ENCODE assay signal across 24 cellular contexts in the genomic region with DNA sequence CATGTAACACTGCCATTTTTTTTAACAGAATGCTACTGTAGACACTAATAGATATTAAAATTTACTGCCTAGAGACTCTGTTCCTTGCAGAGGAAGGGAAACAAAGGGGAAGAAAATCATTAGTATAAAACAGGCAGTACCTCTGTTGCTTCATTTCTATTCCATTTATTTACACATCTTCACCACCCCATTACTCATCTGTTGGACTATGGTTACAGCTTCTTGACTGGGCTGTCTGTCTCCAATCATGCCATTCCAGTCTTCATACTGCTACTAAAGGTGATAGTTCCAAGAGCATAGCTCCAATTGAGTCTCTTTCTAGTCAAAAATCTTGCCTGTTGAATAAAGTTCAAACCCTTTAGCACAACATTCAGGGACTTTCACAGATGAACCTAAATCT. TPM values are rescaled to one million over a fixed set of nuclear protein-coding genes. Genes with fewer than 3 reads are reported as not detected.
DNase-seq lines count a peak whose midpoint lies in the region; ATAC-seq and TF ChIP-seq lines count a peak whose summit lies in the region.
"Had no signal": no experiment of that assay in that cellular context is flagged by ENCODE, and none has a peak within 500 bp of the region (broad histone marks: within the 10 kb centered on the region; RNA-seq: fewer than 3 reads in every experiment).

No MANE protein-coding gene starts in this region.

- CTCF ChIA-PET in MCF 10A (lab: Yijun Ruan, JAX) (interaction anchor here (0.5 to 2.4 kb wide), 14 partner anchors 10 to 1561 kb away, joined by 3 to 10 read pairs (median 4); no protein-coding TSS in a partner anchor), PC-3 (lab: Charles Lee) (interaction anchor here (0.7 to 0.9 kb wide), 2 partner anchors 57 to 128 kb away, joined by 3 read pairs; no protein-coding TSS in a partner anchor)

- peak overlapping the region; percentile 2; the same call in 1 of the 2 replicates for H3K4me2 ChIP-seq in PC-3 (ENCODE audit: low read length)
- H3K4me2 ChIP-seq: KMS-11 had no signal

- POLR2A ChIA-PET in MCF 10A (lab: Yijun Ruan, JAX) = interaction anchor here (0.7 to 1.8 kb wide), 5 partner anchors 11 to 228 kb away, joined by 3 to 5 read pairs (median 5); no protein-coding TSS in a partner anchor
- POLR2A ChIA-PET in PC-3 (lab: Charles Lee; ENCODE audit: unreplicated experiment) = interaction anchor here (0.6 to 0.8 kb wide), 2 partner anchors 13 to 16 kb away, joined by 3 to 7 read pairs; no protein-coding TSS in a partner anchor

- H3K27me3 ChIP-seq in breast epithelium = no peaks in the 10 kb centered on the region
- peaks cover 37% of the 10 kb centered on the region for H3K27me3 ChIP-seq in PC-3 (ENCODE audit: low read length)
- H3K27me3 ChIP-seq: SJCRH30 had no signal

- no peak overlapping the region for H3K27ac ChIP-seq in breast epithelium
- no peak overlapping the region for H3K27ac ChIP-seq in PC-3 (ENCODE audit: low read length)
- H3K27ac ChIP-seq: 22Rv1, C4-2B, KMS-11, RWPE1, SJCRH30 had no signal

- no peaks in the 10 kb centered on the region for H3K4me1 ChIP-seq in breast epithelium
- H3K4me1 ChIP-seq in PC-3 (ENCODE audit: insufficient read depth, low read length) = peaks cover 6% of the 10 kb centered on the region
- H3K4me1 ChIP-seq: SJCRH30 had no signal

- no peak overlapping the region for H3K9ac ChIP-seq in PC-3 (ENCODE audit: low read length)
- H3K9ac ChIP-seq: KMS-11 had no signal

- no peaks in the 10 kb centered on the region for H4K20me1 ChIP-seq in PC-3 (ENCODE audit: low read length)

- ATAC-seq in PC-3 = peak; percentile 98
- no peak for ATAC-seq in stimulated activated memory B cell treated with anti-CD40 and anti-IgM and Interleukin-4, amounts not matched to agents 10 μg/mL and 1 μg/mL and 100 μg/mL, for 72 hours
- ATAC-seq: HCT116 had no signal

- no peaks in the 10 kb centered on the region for H3K9me3 ChIP-seq in breast epithelium
- H3K9me3 ChIP-seq in PC-3 (ENCODE audit: low read length) = no peaks in the 10 kb centered on the region
- H3K9me3 ChIP-seq: SJCRH30 had no signal

- peak overlapping the region; percentile 63 for H3K27ac Mint-ChIP-seq in MCF 10A (ENCODE audit: low read depth, unreplicated experiment)
- H3K27ac Mint-ChIP-seq in endothelial cell (ENCODE audit: unreplicated experiment) = peak overlapping the region; percentile 11
- peak overlapping the region; percentile 38 for H3K27ac Mint-ChIP-seq in stimulated activated memory B cell treated with anti-CD40 and anti-IgM and Interleukin-4, amounts not matched to agents 10 μg/mL and 1 μg/mL and 100 μg/mL, for 72 hours

- no peaks in the 10 kb centered on the region for H3F3A ChIP-seq in PC-3 (ENCODE audit: low read length, unreplicated experiment)

- H3K4me1 Mint-ChIP-seq in MCF 10A (ENCODE audit: insufficient read depth, unreplicated experiment) = peaks cover 10% of the 10 kb centered on the region
- peaks cover 8% of the 10 kb centered on the region for H3K4me1 Mint-ChIP-seq in endothelial cell (ENCODE audit: unreplicated experiment)
- no peaks in the 10 kb centered on the region for H3K4me1 Mint-ChIP-seq in stimulated activated memory B cell treated with anti-CD40 and anti-IgM and Interleukin-4, amounts not matched to agents 10 μg/mL and 1 μg/mL and 100 μg/mL, for 72 hours

- H3K36me3 ChIP-seq in breast epithelium = no peaks in the 10 kb centered on the region
- peaks cover 28% of the 10 kb centered on the region for H3K36me3 ChIP-seq in PC-3 (ENCODE audit: low read depth, low read length)

- H3K9me3 Mint-ChIP-seq in MCF 10A (ENCODE audit: unreplicated experiment) (no peaks in the 10 kb centered on the region), endothelial cell (ENCODE audit: unreplicated experiment) (no peaks in the 10 kb centered on the region)
- no peaks in the 10 kb centered on the region for H3K9me3 Mint-ChIP-seq in stimulated activated memory B cell treated with anti-CD40 and anti-IgM and Interleukin-4, amounts not matched to agents 10 μg/mL and 1 μg/mL and 100 μg/mL, for 72 hours

- peaks cover 99% of the 10 kb centered on the region for H3K36me3 Mint-ChIP-seq in MCF 10A (ENCODE audit: insufficient read depth, unreplicated experiment)
- H3K36me3 Mint-ChIP-seq in endothelial cell (ENCODE audit: low read depth, unreplicated experiment) = peaks cover 35% of the 10 kb centered on the region
- H3K36me3 Mint-ChIP-seq in stimulated activated memory B cell treated with anti-CD40 and anti-IgM and Interleukin-4, amounts not matched to agents 10 μg/mL and 1 μg/mL and 100 μg/mL, for 72 hours = no peaks in the 10 kb centered on the region

- H3K79me2 ChIP-seq in PC-3 (ENCODE audit: low read length) = no peaks in the 10 kb centered on the region

- no TSS peak for BruUV-seq in MCF 10A (replicated peaks; lab: Mats Ljungman, UMichigan)
- no TSS peak for BruUV-seq in PC-3 (replicated peaks; lab: Mats Ljungman, UMichigan)

- DNase-seq in MCF 10A (ENCODE audit: unreplicated experiment) = no peak
- no peak for DNase-seq in breast epithelium (ENCODE audit: low spot score in 2 of 2)
- peak; percentile 73 for DNase-seq in PC-3
- no peak for DNase-seq in endothelial cell (ENCODE audit: low spot score)
- DNase-seq in NCI-H1417 (lab: John Stamatoyannopoulos, UW) = no peak
- DNase-seq in NCI-H69 (lab: John Stamatoyannopoulos, UW) = no peak
- DNase-seq in hypothalamus (lab: John Stamatoyannopoulos, UW) = no peak
- DNase-seq: DMS53, GDM1, IMR-90, NCI-H1048, NCI-H1436, NCI-H1930, NCI-H2227 treated with DMSO at 0.1 percent for 48 hours, NCI-H524, NCI-H82, SJCRH30 had no signal

- TF ChIP-seq CTCF in MCF 10A (IDR thresholded peaks at IDR 0.05; ENCODE audit: unreplicated experiment) (no peak), breast epithelium (IDR thresholded peaks at IDR 0.05) (no peak), PC-3 (conservative IDR thresholded peaks at IDR 0.05; ENCODE audit: low read depth, low read length) (no peak), endothelial cell (IDR thresholded peaks at IDR 0.05; ENCODE audit: unreplicated experiment) (no peak)

- H3K4me3 ChIP-seq in breast epithelium = no peak overlapping the region
- H3K4me3 ChIP-seq in PC-3 (ENCODE audit: low read length) = no peak overlapping the region
- H3K4me3 ChIP-seq: SJCRH30 had no signal

- intact Hi-C loops in MCF 10A (cut with micrococcal nuclease) (no loop called here), breast epithelium (cut with DNase I; ENCODE audit: low total_unique reads) (no loop called here), PC-3 (cut with micrococcal nuclease) (no loop called here)

- no peaks in the 10 kb centered on the region for H3K9me2 ChIP-seq in PC-3 (replicated peaks; ENCODE audit: low read length)

- no peak overlapping the region for H2AFZ ChIP-seq in PC-3 (ENCODE audit: low read length)

- H3K4me3 Mint-ChIP-seq in MCF 10A (ENCODE audit: unreplicated experiment) (no peak overlapping the region), endothelial cell (ENCODE audit: unreplicated experiment) (no peak overlapping the region)
- H3K4me3 Mint-ChIP-seq in stimulated activated memory B cell treated with anti-CD40 and anti-IgM and Interleukin-4, amounts not matched to agents 10 μg/mL and 1 μg/mL and 100 μg/mL, for 72 hours = no peak overlapping the region

- H3K27me3 Mint-ChIP-seq in MCF 10A (ENCODE audit: insufficient read depth, unreplicated experiment) (no peaks in the 10 kb centered on the region), endothelial cell (ENCODE audit: unreplicated experiment) (no peaks in the 10 kb centered on the region)
- no peaks in the 10 kb centered on the region for H3K27me3 Mint-ChIP-seq in stimulated activated memory B cell treated with anti-CD40 and anti-IgM and Interleukin-4, amounts not matched to agents 10 μg/mL and 1 μg/mL and 100 μg/mL, for 72 hours

- no peak for TF ChIP-seq POLR2A in breast epithelium (IDR thresholded peaks at IDR 0.05)

RNA-seq across cellular contexts. Expression of gene GPR25, which starts 22.2 kb away (rescaled TPM):
- total RNA-seq in MCF 10A (2022) = 0.25 and 0.68 TPM in 2 replicates
- under 1 TPM in 1 of 3 donors, not detected in 2; 0.29 TPM for total RNA-seq in breast epithelium
- total RNA-seq in PC-3 (2014; rRNA removed) = not detected in 2 replicates
- total RNA-seq in endothelial cell (ENCODE audit: unreplicated experiment) = not detected
- total RNA-seq: H1, IMR-90, SJCRH30 had no signal

RNA-seq across cellular contexts. Expression of gene INAVA, which starts 44.1 kb away (rescaled TPM):
- total RNA-seq in MCF 10A (2022) (25.1 and 30.5 TPM in 2 replicates), breast epithelium (1 to 10 TPM in 2 of 3 donors, not detected in 1; 1.0 to 7.5 TPM), PC-3 (2014; rRNA removed) (102 and 128 TPM in 2 replicates), endothelial cell (ENCODE audit: unreplicated experiment) (35.8 TPM)

Comparison
In these comparisons a context has a peak if more than half of its experiments do, and no peak if none do; other contexts are left out.
1. H3K27ac Mint-ChIP-seq: peak in every context shown above with its lines; median percentile 63 in MCF 10A; 38 in stimulated activated memory B cell treated with anti-CD40 and anti-IgM and Interleukin-4, amounts not matched to agents 10 μg/mL and 1 μg/mL and 100 μg/mL, for 72 hours; 11 in endothelial cell.